ENCODE assay signal across 8 cellular contexts in genomic region chr5:59562756-59563389, GRCh38.
DNase-seq lines count a peak whose midpoint lies in the region; ATAC-seq and TF ChIP-seq lines count a peak whose summit lies in the region.

No MANE protein-coding gene starts in this region.

- ATAC-seq in GM18519 (IDR thresholded peaks at IDR 0.05; ENCODE audit: low FRiP score, unreplicated experiment) = peak; percentile 96
- ATAC-seq in HG02870 (IDR thresholded peaks at IDR 0.05; ENCODE audit: unreplicated experiment) = peak; percentile 96
- peak; percentile 96 for ATAC-seq in stimulated activated memory B cell treated with anti-CD40 and anti-IgM and Interleukin-4, amounts not matched to agents 10 μg/mL and 1 μg/mL and 100 μg/mL, for 72 hours

- no peaks in the 10 kb centered on the region for H3K9me3 Mint-ChIP-seq in stimulated activated memory B cell treated with anti-CD40 and anti-IgM and Interleukin-4, amounts not matched to agents 10 μg/mL and 1 μg/mL and 100 μg/mL, for 72 hours

- no peaks in the 10 kb centered on the region for H3K4me1 ChIP-seq in fibroblast of lung (ENCODE audit: control insufficient read depth, extremely low read depth, insufficient read depth, low read length)

- peaks cover 67% of the 10 kb centered on the region for H3K4me1 Mint-ChIP-seq in stimulated activated memory B cell treated with anti-CD40 and anti-IgM and Interleukin-4, amounts not matched to agents 10 μg/mL and 1 μg/mL and 100 μg/mL, for 72 hours

- no peaks in the 10 kb centered on the region for H3K27me3 Mint-ChIP-seq in stimulated activated memory B cell treated with anti-CD40 and anti-IgM and Interleukin-4, amounts not matched to agents 10 μg/mL and 1 μg/mL and 100 μg/mL, for 72 hours

- no peak overlapping the region for H3K4me3 ChIP-seq in AG10803 (ENCODE audit: low read length)
- H3K4me3 ChIP-seq in fibroblast of lung (replicated peaks in 1 of 4; ENCODE audit: control extremely low read depth in 1 of 4, insufficient read depth in 1 of 4, low read depth in 3 of 4, low read length in 4 of 4) = no peak overlapping the region

- H3K27ac Mint-ChIP-seq in stimulated activated memory B cell treated with anti-CD40 and anti-IgM and Interleukin-4, amounts not matched to agents 10 μg/mL and 1 μg/mL and 100 μg/mL, for 72 hours = peak overlapping the region; percentile 76

- no peaks in the 10 kb centered on the region for H3K36me3 ChIP-seq in fibroblast of lung (ENCODE audit: control insufficient read depth, insufficient read depth, low read length)

- TF ChIP-seq CTCF in AG10803 (conservative IDR thresholded peaks at IDR 0.05; ENCODE audit: low read length) (no peak), fibroblast of lung (conservative IDR thresholded peaks at IDR 0.05 in 1 of 2, IDR thresholded peaks at IDR 0.05 in 1 of 2; ENCODE audit: low read depth in 1 of 2, low read length in 2 of 2) (no peak)

- DNase-seq in AG10803 (ENCODE audit: low read depth) = peak; percentile 43
- DNase-seq in NCI-H2196 treated with DMSO at 0.1 percent for 48 hours (lab: John Stamatoyannopoulos, UW; ENCODE audit: unreplicated experiment) = peak; percentile 63
- DNase-seq in fibroblast of lung (ENCODE audit: low read depth in 2 of 2) = peak; percentile 31 to 81
- DNase-seq in NCI-H1092 treated with DMSO at 0.1 percent for 48 hours (lab: John Stamatoyannopoulos, UW) = no peak
- no peak for DNase-seq in SHP77 treated with DMSO at 0.1 percent for 48 hours (lab: John Stamatoyannopoulos, UW)

- no peak overlapping the region for H3K27ac ChIP-seq in fibroblast of lung (ENCODE audit: insufficient read depth, low read length)

- H3K9ac ChIP-seq in fibroblast of lung (ENCODE audit: insufficient read depth, low read length) = no peak overlapping the region

- H3K36me3 Mint-ChIP-seq in stimulated activated memory B cell treated with anti-CD40 and anti-IgM and Interleukin-4, amounts not matched to agents 10 μg/mL and 1 μg/mL and 100 μg/mL, for 72 hours = no peaks in the 10 kb centered on the region

- H3K4me3 Mint-ChIP-seq in stimulated activated memory B cell treated with anti-CD40 and anti-IgM and Interleukin-4, amounts not matched to agents 10 μg/mL and 1 μg/mL and 100 μg/mL, for 72 hours = peak overlapping the region; percentile 2

- H2AFZ ChIP-seq in fibroblast of lung (ENCODE audit: low read length) = no peak overlapping the region

- H3K4me2 ChIP-seq in fibroblast of lung (ENCODE audit: extremely low read depth, insufficient read depth, low read length) = no peak overlapping the region

- H3K27me3 ChIP-seq in fibroblast of lung (ENCODE audit: control insufficient read depth, insufficient read depth, low read length) = no peaks in the 10 kb centered on the region

- H4K20me1 ChIP-seq in fibroblast of lung (ENCODE audit: control insufficient read depth, extremely low read depth, insufficient read depth, low read length) = no peaks in the 10 kb centered on the region

- no peaks in the 10 kb centered on the region for H3K79me2 ChIP-seq in fibroblast of lung (ENCODE audit: control insufficient read depth, insufficient read depth, low read length)

- no peaks in the 10 kb centered on the region for H3K9me3 ChIP-seq in fibroblast of lung (ENCODE audit: control insufficient read depth, insufficient read depth, low read depth, low read length)

Comparison
In these comparisons a context has a peak if more than half of its experiments do, and no peak if none do; other contexts are left out.
1. DNase-seq: peak in AG10803 (single experiment), NCI-H2196 treated with DMSO at 0.1 percent for 48 hours (single experiment) and fibroblast of lung (2 of 2); none in NCI-H1092 treated with DMSO at 0.1 percent for 48 hours (single experiment) and SHP77 treated with DMSO at 0.1 percent for 48 hours (single experiment).
2. Peak in every context shown above with its lines, with median percentiles within 50 percentile points of each other: ATAC-seq.